8 cellular contexts compared by ENCODE assay signal in the genomic region with DNA sequence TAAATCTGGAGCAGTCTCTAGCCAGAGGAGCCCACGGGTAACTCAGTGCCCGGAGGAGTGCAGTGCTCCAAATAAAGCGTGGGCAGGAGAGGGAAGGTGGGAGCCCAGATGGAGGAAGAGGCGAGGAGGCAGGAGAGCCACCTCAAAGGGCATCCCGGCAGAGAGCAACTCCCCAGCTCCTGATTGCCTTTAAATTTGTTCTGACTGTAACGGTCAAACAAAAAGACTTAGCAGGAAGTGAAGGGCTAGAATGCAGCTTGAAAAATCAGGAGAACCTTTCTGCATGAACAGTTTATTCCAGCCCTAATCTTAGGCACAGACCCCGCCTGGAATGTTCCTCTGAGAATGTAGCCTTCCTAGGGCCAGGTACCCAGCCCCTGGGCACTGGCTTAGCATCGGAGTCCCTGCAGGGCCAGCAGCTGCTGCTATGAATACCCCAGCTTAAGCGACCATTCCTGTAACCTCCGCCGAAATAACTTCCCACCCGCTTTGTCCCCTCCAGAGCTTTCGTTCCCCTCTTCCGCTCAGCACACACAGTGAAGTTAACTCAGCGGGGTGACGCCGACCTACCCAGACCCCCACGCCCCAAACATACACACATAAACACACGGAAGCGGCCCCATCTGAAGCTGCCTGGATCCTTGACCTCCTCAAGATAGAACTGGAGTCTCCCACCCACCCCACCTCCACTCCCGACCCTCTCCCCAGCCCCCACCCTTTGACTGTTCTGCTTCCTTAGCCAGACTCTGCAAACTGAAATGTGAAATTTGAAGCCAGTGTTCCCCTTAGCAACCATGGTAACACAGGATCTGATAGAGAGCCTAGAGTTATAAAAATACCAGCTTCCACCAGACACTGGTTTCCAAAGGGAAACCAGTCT.
DNase-seq lines count a peak whose midpoint lies in the region; ATAC-seq, FAIRE-seq and TF ChIP-seq lines count a peak whose summit lies in the region.

No MANE protein-coding gene starts in this region.

- no peak overlapping the region for H2AK5ac ChIP-seq in H9 (ENCODE audit: insufficient read length, low read length)

- no TSS peak for BruUV-seq in PC-9 (replicated peaks; lab: Mats Ljungman, UMichigan)

- DNase-seq in H9 (peak; percentile 74), PC-9 (peak in 1 of 2 experiments; percentile 51), fibroblast of mammary gland (ENCODE audit: low read depth) (peak; percentile 57), pancreas (peak in 2 of 6 donors; percentile 11 to 25), NCI-H1694 (lab: John Stamatoyannopoulos, UW) (no peak), RPMI8226 (no peak)
- no peak for DNase-seq in effector CD8-positive, alpha-beta T cell (lab: John Stamatoyannopoulos, UW)
- DNase-seq in activated CD4-positive, alpha-beta memory T cell treated with anti-CD3 and anti-CD28 coated beads for 36 hours, result no peak

- H2BK15ac ChIP-seq in H9 (ENCODE audit: low read depth, low read length), result no peak overlapping the region

- TF ChIP-seq CTCF in H9 (conservative IDR thresholded peaks at IDR 0.05) (no peak), PC-9 (conservative IDR thresholded peaks at IDR 0.05) (no peak), fibroblast of mammary gland (conservative IDR thresholded peaks at IDR 0.05; ENCODE audit: control insufficient read depth, insufficient read depth, low read depth, low read length) (no peak), pancreas (IDR thresholded peaks at IDR 0.05) (no peak)

- POLR2A ChIA-PET in PC-9 (lab: Charles Lee; ENCODE audit: unreplicated experiment), result interaction anchor here (0.5 kb wide), 1 partner anchor 118 kb away, joined by 3 read pairs; no protein-coding TSS in a partner anchor
- POLR2A ChIA-PET in activated CD4-positive, alpha-beta memory T cell treated with anti-CD3 and anti-CD28 coated beads for 36 hours (lab: Charles Lee), result no interaction called here

- H4K91ac ChIP-seq in H9 (ENCODE audit: insufficient read length, low read depth, low read length), result no peak overlapping the region

- H3K36me3 Mint-ChIP-seq in H9 (ENCODE audit: insufficient read depth in 1 of 3, low read depth in 3 of 3), result peaks cover 0 to 7% (median 0%) of the 10 kb centered on the region in 3 experiments; a peak in 4 of 7 replicates
- H3K36me3 Mint-ChIP-seq in activated CD4-positive, alpha-beta memory T cell treated with anti-CD3 and anti-CD28 coated beads for 36 hours, result no peaks in the 10 kb centered on the region

- H2BK20ac ChIP-seq in H9 (ENCODE audit: low read depth, low read length, poor library complexity, severe bottlenecking), result no peak overlapping the region

- H3K4me1 ChIP-seq in H9 (ENCODE audit: insufficient read depth, low read length) (peaks cover 9% of the 10 kb centered on the region), PC-9 (replicated peaks; ENCODE audit: insufficient read depth) (peaks cover 31% of the 10 kb centered on the region), pancreas (peaks cover 0 to 3% (median 0%) of the 10 kb centered on the region in 3 donors)

- no peak overlapping the region for H3K18ac ChIP-seq in H9 (ENCODE audit: insufficient read length, low read depth, low read length)

- ATAC-seq in pancreas, result peak in 3 of 4 donors; percentile 57 to 59 (median 58)

- no peak overlapping the region for H2BK5ac ChIP-seq in H9 (ENCODE audit: insufficient read length, low read length)

- H3K27ac ChIP-seq in H9 (ENCODE audit: insufficient read length, low read depth, low read length), result no peak overlapping the region
- H3K27ac ChIP-seq in PC-9, result no peak overlapping the region
- peak overlapping the region in 1 of 4 donors; percentile 12 for H3K27ac ChIP-seq in pancreas

- peak overlapping the region; percentile 55 for H2BK12ac ChIP-seq in H9 (ENCODE audit: insufficient read length, low read depth, low read length)

- no peak overlapping the region for H4K5ac ChIP-seq in H9 (ENCODE audit: insufficient read length, low read depth, low read length)

- H3K4me1 Mint-ChIP-seq in H9, result peaks cover 43 to 52% of the 10 kb centered on the region in 2 experiments
- H3K4me1 Mint-ChIP-seq in activated CD4-positive, alpha-beta memory T cell treated with anti-CD3 and anti-CD28 coated beads for 36 hours (ENCODE audit: low read depth), result peaks cover 22% of the 10 kb centered on the region

- WGBS in H9 (ENCODE audit: extremely low coverage, insufficient read length, low lambda C conversion rate), result no CpG with 5 or more reads among the region's 21 CpGs
- WGBS in pancreas, 2 donors, result 74 to 83% methylated on average over 21 of the region's 21 CpGs

- H4K8ac ChIP-seq in H9 (replicated peaks; ENCODE audit: insufficient read length, low read depth, low read length), result no peak overlapping the region

- no peak overlapping the region; the same call in 1 of the 2 replicates for H3K4ac ChIP-seq in H9 (ENCODE audit: low read depth, low read length)

- no peak overlapping the region for H3T11ph ChIP-seq in H9 (ENCODE audit: low read length)

- H2AFZ ChIP-seq in H9 (ENCODE audit: low read length) (no peak overlapping the region), PC-9 (no peak overlapping the region)

- H3K9me3 Mint-ChIP-seq in H9, result peaks cover 5 to 8% of the 10 kb centered on the region in 2 experiments; a peak in 3 of 5 replicates
- no peaks in the 10 kb centered on the region for H3K9me3 Mint-ChIP-seq in activated CD4-positive, alpha-beta memory T cell treated with anti-CD3 and anti-CD28 coated beads for 36 hours

- no peaks in the 10 kb centered on the region for H3K9me2 ChIP-seq in PC-9 (ENCODE audit: insufficient read depth)

- peak overlapping the region; percentile 18 to 95 (median 89); a peak in 6 of 7 replicates for H3K27ac Mint-ChIP-seq in H9
- no peak overlapping the region for H3K27ac Mint-ChIP-seq in activated CD4-positive, alpha-beta memory T cell treated with anti-CD3 and anti-CD28 coated beads for 36 hours

- no peak overlapping the region for H3K4me3 ChIP-seq in PC-9
- no peak overlapping the region for H3K4me3 ChIP-seq in fibroblast of mammary gland (ENCODE audit: control insufficient read depth, low read depth, low read length)
- H3K4me3 ChIP-seq in pancreas, result no peak overlapping the region

- no peak overlapping the region for H2BK120ac ChIP-seq in H9 (ENCODE audit: low read depth, low read length, poor library complexity, severe bottlenecking)

- CTCF ChIA-PET in PC-9 (lab: Charles Lee), result no interaction called here
- CTCF ChIA-PET in activated CD4-positive, alpha-beta memory T cell treated with anti-CD3 and anti-CD28 coated beads for 36 hours (lab: Charles Lee), result no interaction called here

- FAIRE-seq in pancreas (lab: Jason Lieb, UNC), result no peak

- 0 out of 2 replicates have a peak, but pooled peaks cover 6% of the 10 kb centered on the region for H3K36me3 ChIP-seq in PC-9 (ENCODE audit: low read depth)
- H3K36me3 ChIP-seq in pancreas, result no peaks in the 10 kb centered on the region

- H3K9me3 ChIP-seq in H9 (ENCODE audit: control insufficient read depth, low read depth, low read length), result no peaks in the 10 kb centered on the region
- H3K9me3 ChIP-seq in PC-9 (ENCODE audit: insufficient read depth, low read depth), result no peaks in the 10 kb centered on the region; the same call in 1 of the 2 replicates
- no peaks in the 10 kb centered on the region for H3K9me3 ChIP-seq in pancreas

- 0 out of 2 replicates have a peak overlapping the region, but pooled peaks have one; percentile 42 for H3K14ac ChIP-seq in H9 (ENCODE audit: insufficient read depth, low read length)

- H4K20me1 ChIP-seq in H9 (ENCODE audit: control insufficient read depth, insufficient read depth, insufficient read length) (no peaks in the 10 kb centered on the region), PC-9 (ENCODE audit: insufficient read depth) (no peaks in the 10 kb centered on the region)

- peaks cover 13% of the 10 kb centered on the region for H3F3A ChIP-seq in PC-9 (ENCODE audit: insufficient read depth, low read depth)

- H3K23ac ChIP-seq in H9 (ENCODE audit: insufficient read length, low read depth, low read length), result no peak overlapping the region

- peak overlapping the region; percentile 56 to 73 for H3K4me3 Mint-ChIP-seq in H9
- H3K4me3 Mint-ChIP-seq in activated CD4-positive, alpha-beta memory T cell treated with anti-CD3 and anti-CD28 coated beads for 36 hours, result no peak overlapping the region

- no peak overlapping the region for H3K56ac ChIP-seq in H9 (ENCODE audit: insufficient read length, low read depth, low read length)

- no peak overlapping the region for H3K9ac ChIP-seq in H9 (ENCODE audit: extremely low read depth, insufficient read length, low read length)

- H3K4me2 ChIP-seq in H9 (ENCODE audit: insufficient read depth, insufficient read length, low read length), result peak overlapping the region; percentile 27
- peak overlapping the region; percentile 53 for H3K4me2 ChIP-seq in PC-9

- intact Hi-C loops in PC-9 (cut with micrococcal nuclease; ENCODE audit: unreplicated experiment), result no loop called here
- intact Hi-C loops in pancreas (cut with DNase I), result no loop called here
- intact Hi-C loops in activated CD4-positive, alpha-beta memory T cell treated with anti-CD3 and anti-CD28 coated beads for 36 hours (cut with micrococcal nuclease), result no loop called here

- H3K27me3 ChIP-seq in H9 (ENCODE audit: insufficient read depth, low read length) (no peaks in the 10 kb centered on the region), PC-9 (ENCODE audit: insufficient read depth, low read depth) (no peaks in the 10 kb centered on the region), pancreas (no peaks in the 10 kb centered on the region)

- no peaks in the 10 kb centered on the region for H3K79me2 ChIP-seq in H9 (ENCODE audit: insufficient read depth, low read length)
- no peaks in the 10 kb centered on the region for H3K79me2 ChIP-seq in PC-9 (ENCODE audit: low read depth)

- no peaks in the 10 kb centered on the region for H3K23me2 ChIP-seq in H9 (ENCODE audit: insufficient read length, low read depth, low read length, poor library complexity, severe bottlenecking)

- no peaks in the 10 kb centered on the region; the same call in none of the 2 replicates for H3K27me3 Mint-ChIP-seq in H9 (ENCODE audit: low read depth)
- no peaks in the 10 kb centered on the region for H3K27me3 Mint-ChIP-seq in activated CD4-positive, alpha-beta memory T cell treated with anti-CD3 and anti-CD28 coated beads for 36 hours

- H3K79me1 ChIP-seq in H9 (ENCODE audit: insufficient read depth, low read depth, low read length, poor library complexity, severe bottlenecking), result no peaks in the 10 kb centered on the region

Comparison
In these comparisons a context has a peak if more than half of its experiments do, and no peak if none do; other contexts are left out.
1. DNase-seq: peak in H9 (single experiment) and fibroblast of mammary gland (single experiment); none in NCI-H1694 (single experiment), effector CD8-positive, alpha-beta T cell (single experiment), activated CD4-positive, alpha-beta memory T cell treated with anti-CD3 and anti-CD28 coated beads for 36 hours (single experiment) and RPMI8226 (single experiment).